12 cellular contexts compared by ENCODE assay signal in the genomic region with DNA sequence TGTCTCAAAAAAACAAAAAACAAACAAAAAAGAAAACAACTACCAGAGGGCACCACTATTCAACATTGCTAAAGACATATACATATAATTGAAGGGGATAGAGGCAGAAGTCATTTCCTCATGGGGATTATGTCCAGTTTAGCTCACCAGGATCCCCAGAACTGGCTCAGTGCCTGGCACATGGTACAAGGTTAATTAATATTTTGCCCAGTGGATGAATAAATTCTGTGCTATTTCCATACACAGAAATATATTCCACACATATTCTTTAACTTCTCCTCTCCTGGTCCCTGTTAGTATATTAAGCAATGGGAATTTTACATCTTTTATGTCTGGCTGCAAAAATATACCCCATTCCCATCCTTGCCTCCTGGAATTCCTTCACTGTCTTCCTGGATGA.
"Had no signal": no experiment of that assay in that cellular context is flagged by ENCODE, and none has a peak within 500 bp of the region (broad histone marks: within the 10 kb centered on the region; RNA-seq: fewer than 3 reads in every experiment).

No MANE protein-coding gene starts in this region.

- DNase-seq: effector memory CD4-positive, alpha-beta T cell; islet precursor cell; midbrain; nephron progenitor cell; posterior cingulate gyrus; stimulated activated CD4-positive, alpha-beta T cell treated with anti-CD3 and anti-CD28 coated beads, Interleukin-2, amount 100 ng/mL, for 24 hours; stimulated activated CD4-positive, alpha-beta T cell treated with anti-CD3 and anti-CD28 coated beads, Interleukin-4, amount 100 ng/mL, for 4 hours; stimulated activated naive B cell treated with anti-CD40 and anti-IgM and Interleukin-4, amounts not matched to agents 10 μg/mL and 1 μg/mL and 100 μg/mL, for 72 hours; stimulated activated naive CD8-positive, alpha-beta T cell treated with anti-CD3 and anti-CD28 coated beads, Interleukin-15, amount 100 ng/mL, for 72 hours; testis had no signal

- H3K9me3 Mint-ChIP-seq: nephron progenitor cell; stimulated activated naive B cell treated with anti-CD40 and anti-IgM and Interleukin-4, amounts not matched to agents 10 μg/mL and 1 μg/mL and 100 μg/mL, for 72 hours; stimulated activated naive CD8-positive, alpha-beta T cell treated with anti-CD3 and anti-CD28 coated beads, Interleukin-15, amount 100 ng/mL, for 72 hours had no signal

- H3K27me3 ChIP-seq: testis, tibial nerve had no signal

- H3K4me3 ChIP-seq: skin epidermis, testis, tibial nerve had no signal

- H3K27ac Mint-ChIP-seq: nephron progenitor cell; stimulated activated naive B cell treated with anti-CD40 and anti-IgM and Interleukin-4, amounts not matched to agents 10 μg/mL and 1 μg/mL and 100 μg/mL, for 72 hours; stimulated activated naive CD8-positive, alpha-beta T cell treated with anti-CD3 and anti-CD28 coated beads, Interleukin-15, amount 100 ng/mL, for 72 hours had no signal

- H3K4me3 Mint-ChIP-seq: nephron progenitor cell; stimulated activated naive B cell treated with anti-CD40 and anti-IgM and Interleukin-4, amounts not matched to agents 10 μg/mL and 1 μg/mL and 100 μg/mL, for 72 hours; stimulated activated naive CD8-positive, alpha-beta T cell treated with anti-CD3 and anti-CD28 coated beads, Interleukin-15, amount 100 ng/mL, for 72 hours had no signal

- H3K27ac ChIP-seq: testis, tibial nerve had no signal

- H3K9me3 ChIP-seq: testis, tibial nerve had no signal
